Comparison of ENCODE assay signal across 16 cellular contexts in genomic region chr7:38382627-38383026, GRCh38.
A peak's percentile ranks its signal among the peaks of the same experiment; 100 is the strongest.
DNase-seq lines count a peak whose midpoint lies in the region; ATAC-seq, FAIRE-seq and TF ChIP-seq lines count a peak whose summit lies in the region.
"Had no signal": no experiment of that assay in that cellular context is flagged by ENCODE, and none has a peak within 500 bp of the region (broad histone marks: within the 10 kb centered on the region; RNA-seq: fewer than 3 reads in every experiment).

No MANE protein-coding gene starts in this region.

- peak; percentile 92 for FAIRE-seq in islet of Langerhans (lab: Jason Lieb, UNC)
- FAIRE-seq: colon, GM19239 had no signal

- peaks cover 16% of the 10 kb centered on the region for H3K4me1 ChIP-seq in GM23248 (ENCODE audit: insufficient read depth)
- H3K4me1 ChIP-seq: BLaER1 treated with 17β-estradiol and CSF1 and Interleukin-3, amounts not matched to agents 10 nM and 100 nM; heart left ventricle had no signal

- no peaks in the 10 kb centered on the region for H3K79me2 ChIP-seq in GM23248 (ENCODE audit: insufficient read depth)

- ATAC-seq in GM21423 (IDR thresholded peaks at IDR 0.05; ENCODE audit: unreplicated experiment) = no peak
- ATAC-seq: activated CD8-positive, alpha-beta T cell treated with anti-CD3 and anti-CD28 coated beads, Interleukin-2, amount 10 ng/mL, durations not matched to agents 7 days and 5 days; activated naive CD8-positive, alpha-beta T cell treated with anti-CD3 and anti-CD28 coated beads, Interleukin-2, amount 50 U/mL, for 24 hours had no signal

- H3K27me3 ChIP-seq in GM23248 (replicated peaks; ENCODE audit: insufficient read depth) = no peaks in the 10 kb centered on the region
- H3K27me3 ChIP-seq: BLaER1 treated with 17β-estradiol and CSF1 and Interleukin-3, amounts not matched to agents 10 nM and 100 nM; heart left ventricle had no signal

- no peaks in the 10 kb centered on the region for H3K9me3 ChIP-seq in GM23248 (ENCODE audit: low read depth)

- H4K20me1 ChIP-seq in GM23248 (ENCODE audit: insufficient read depth) = no peaks in the 10 kb centered on the region

- no peak overlapping the region for H3K4me3 ChIP-seq in GM23248
- H3K4me3 ChIP-seq: BLaER1 treated with 17β-estradiol and CSF1 and Interleukin-3, amounts not matched to agents 10 nM and 100 nM; heart left ventricle had no signal

- peak; percentile 3 for DNase-seq in AG09319 (ENCODE audit: extremely low read depth, low read depth)
- DNase-seq in GM23248 = peak; percentile 92
- DNase-seq in astrocyte of the hippocampus (ENCODE audit: low read depth, low spot score) = peak; percentile 91
- DNase-seq in middle frontal gyrus (ENCODE audit: extremely low spot score, low spot score) = no peak
- DNase-seq in amygdala (lab: John Stamatoyannopoulos, UW) = no peak
- no peak for DNase-seq in NCI-H1417 (lab: John Stamatoyannopoulos, UW)
- DNase-seq: activated CD8-positive, alpha-beta T cell treated with anti-CD3 and anti-CD28 coated beads, Interleukin-2, amount 10 ng/mL, durations not matched to agents 7 days and 5 days; activated naive CD8-positive, alpha-beta T cell treated with anti-CD3 and anti-CD28 coated beads, Interleukin-2, amount 50 U/mL, for 24 hours; heart left ventricle; NCI-H2029 treated with DMSO at 0.1 percent for 48 hours had no signal

- H3K27ac ChIP-seq in GM23248 = peak overlapping the region; percentile 31
- H3K27ac ChIP-seq: BLaER1 treated with 17β-estradiol and CSF1 and Interleukin-3, amounts not matched to agents 10 nM and 100 nM; epithelial cell of prostate; heart left ventricle had no signal

- no peaks in the 10 kb centered on the region for H3K9me2 ChIP-seq in GM23248 (ENCODE audit: insufficient read depth)

- no peak for TF ChIP-seq CTCF in AG09319 (IDR thresholded peaks at IDR 0.05; ENCODE audit: low read depth, low read length)

- in situ Hi-C loops in GM23248 (cut with MboI) = no loop called here

- no peak overlapping the region for H2AFZ ChIP-seq in GM23248

- peak overlapping the region; percentile 30 for H3K4me2 ChIP-seq in GM23248 (ENCODE audit: unreplicated experiment)
- H3K4me2 ChIP-seq: BLaER1 treated with 17β-estradiol and CSF1 and Interleukin-3, amounts not matched to agents 10 nM and 100 nM had no signal

- H3K9ac ChIP-seq in GM23248 = no peak overlapping the region
- H3K9ac ChIP-seq: BLaER1 treated with 17β-estradiol and CSF1 and Interleukin-3, amounts not matched to agents 10 nM and 100 nM had no signal

- 1 to 3% methylated on average over 3 of the region's 3 CpGs for WGBS in GM23248 (ENCODE audit: low coverage in 1 of 2, low lambda C conversion rate in 2 of 2, missing lambda C conversion rate in 2 of 2), 2 experiments

- no peaks in the 10 kb centered on the region for H3K36me3 ChIP-seq in GM23248 (ENCODE audit: low read depth)
- H3K36me3 ChIP-seq: heart left ventricle had no signal

- H3F3A ChIP-seq in GM23248 (ENCODE audit: insufficient read depth) = peaks cover 18% of the 10 kb centered on the region

Comparison
In these comparisons a context has a peak if more than half of its experiments do, and no peak if none do; other contexts are left out.
1. DNase-seq: peak in AG09319 (single experiment), GM23248 (single experiment) and astrocyte of the hippocampus (single experiment); none in middle frontal gyrus (single experiment), amygdala (0 of 56) and NCI-H1417 (0 of 3).